In the genomic region with DNA sequence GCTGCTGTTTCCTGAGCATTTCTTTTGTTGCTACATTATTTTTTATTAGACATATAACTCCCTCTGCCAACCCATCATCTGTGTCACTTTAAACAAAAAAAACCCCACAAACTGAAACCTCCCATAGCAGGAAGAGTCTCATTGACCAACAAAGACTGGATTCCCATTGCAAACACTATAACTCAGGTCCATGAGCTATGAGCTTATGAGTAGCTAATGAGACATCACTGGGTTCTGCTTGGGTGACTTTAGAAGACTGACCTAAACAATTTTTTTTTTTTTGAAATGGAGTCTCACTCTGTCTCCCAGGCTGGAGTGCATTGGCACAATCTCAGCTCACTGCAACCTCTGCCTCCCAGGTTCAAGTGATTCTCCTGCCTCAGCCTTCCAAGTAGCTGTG, we compare ENCODE assay signal across 23 cellular contexts.
"Had no signal": no experiment of that assay in that cellular context is flagged by ENCODE, and none has a peak within 500 bp of the region (broad histone marks: within the 10 kb centered on the region; RNA-seq: fewer than 3 reads in every experiment).

No MANE protein-coding gene starts in this region.

- ATAC-seq: foreskin keratinocyte; left cardiac atrium; left lung; mucosa of descending colon; natural killer cell treated with Interleukin-12 subunit alpha and Interleukin-12 subunit beta and Interleukin-15 and Interleukin-18, amount 100 ng/mL, for 72 hours; pancreas; right cardiac atrium; stimulated activated effector memory CD8-positive, alpha-beta T cell treated with anti-CD3 and anti-CD28 coated beads, Interleukin-12 subunit alpha, Interleukin-12 subunit beta, amount 100 ng/mL, for 72 hours had no signal

- FAIRE-seq: colon, keratinocyte, pancreas had no signal

- DNase-seq: dorsolateral prefrontal cortex; effector CD4-positive, alpha-beta T cell; foreskin keratinocyte; left cardiac atrium; left lung; mesenchymal stem cell; mucosa of descending colon; naive B cell; pancreas; right cardiac atrium; sigmoid colon; stimulated activated CD4-positive, alpha-beta T cell treated with anti-CD3 and anti-CD28 coated beads, Interleukin-2, amount 100 ng/mL, for 24 hours; stimulated activated CD4-positive, alpha-beta T cell treated with anti-CD3 and anti-CD28 coated beads, Interleukin-4, amount 100 ng/mL, for 24 hours; stimulated activated naive CD4-positive, alpha-beta T cell treated with Interleukin-2 at 50 U/mL for 16 hours; stomach; testis; tibial artery had no signal

- H3K27me3 ChIP-seq: dorsolateral prefrontal cortex, esophagus muscularis mucosa, foreskin keratinocyte, left lung, neutrophil, pancreas, sigmoid colon, stomach, testis, tibial artery had no signal

- H3K27ac ChIP-seq: dorsolateral prefrontal cortex, esophagus muscularis mucosa, foreskin keratinocyte, left lung, neutrophil, pancreas, sigmoid colon, stomach, testis, tibial artery had no signal

- H3K36me3 ChIP-seq: esophagus muscularis mucosa, left lung, neutrophil, pancreas, sigmoid colon had no signal

- H3K4me3 ChIP-seq: dorsolateral prefrontal cortex, esophagus muscularis mucosa, left lung, mucosa of descending colon, pancreas, sigmoid colon, stomach, testis, tibial artery had no signal
